14 cellular contexts compared by ENCODE assay signal in the genomic region with DNA sequence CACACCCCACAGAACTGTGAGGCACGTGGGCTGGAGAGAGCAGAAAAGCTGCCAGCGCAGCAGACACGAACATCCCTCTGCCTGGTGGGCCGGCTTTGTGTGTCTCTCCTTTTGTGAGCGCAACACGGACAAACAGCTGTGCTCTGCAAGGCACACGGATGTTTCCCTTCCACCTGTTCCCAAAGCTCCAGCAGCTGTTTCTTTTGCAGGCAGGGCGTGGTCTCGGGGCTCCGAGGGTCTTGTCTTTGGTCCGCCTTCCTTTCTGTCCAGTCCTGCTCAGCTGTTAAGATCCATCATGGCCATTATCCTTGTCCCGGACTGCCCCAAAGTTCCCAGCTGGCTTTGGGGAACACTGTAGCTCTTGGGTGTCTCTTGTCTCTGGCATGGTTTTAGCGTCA. TPM values are rescaled to one million over a fixed set of nuclear protein-coding genes. Genes with fewer than 3 reads are reported as not detected.
DNase-seq lines count a peak whose midpoint lies in the region; ATAC-seq and TF ChIP-seq lines count a peak whose summit lies in the region.
"Had no signal": no experiment of that assay in that cellular context is flagged by ENCODE, and none has a peak within 500 bp of the region (broad histone marks: within the 10 kb centered on the region; RNA-seq: fewer than 3 reads in every experiment).

No MANE protein-coding gene starts in this region.

- H3K27me3 Mint-ChIP-seq in activated T-helper 1 cell treated with anti-CD3 and anti-CD28 coated beads, Interleukin-12 subunit alpha, Interleukin-12 subunit beta, Interleukin-2, Interleukin-4 antibody, amounts not matched to agents 30 ng/mL and 10 ng/mL and 1 ng/mL, durations not matched to agents 14 hours and 24 hours and 36 hours (ENCODE audit: insufficient read depth): no peaks in the 10 kb centered on the region
- H3K27me3 Mint-ChIP-seq: CD8-positive, alpha-beta memory T cell had no signal

- H3K36me3 ChIP-seq in SJCRH30 (no peaks in the 10 kb centered on the region; the same call in 1 of the 2 replicates), psoas muscle (ENCODE audit: insufficient read depth in 1 of 2, low read depth in 1 of 2) (peaks cover 2 to 13% of the 10 kb centered on the region in 2 donors)

- no peak overlapping the region for H3K4me3 Mint-ChIP-seq in activated T-helper 1 cell treated with anti-CD3 and anti-CD28 coated beads, Interleukin-12 subunit alpha, Interleukin-12 subunit beta, Interleukin-2, Interleukin-4 antibody, amounts not matched to agents 30 ng/mL and 10 ng/mL and 1 ng/mL, durations not matched to agents 14 hours and 24 hours and 36 hours
- H3K4me3 Mint-ChIP-seq: CD8-positive, alpha-beta memory T cell had no signal

- H3K4me1 ChIP-seq in SJCRH30 (peaks cover 32% of the 10 kb centered on the region), psoas muscle (no peaks in the 10 kb centered on the region)
- H3K4me1 ChIP-seq: Caco-2 had no signal

- no peaks in the 10 kb centered on the region for H3K9me3 ChIP-seq in SJCRH30 (replicated peaks)
- H3K9me3 ChIP-seq in psoas muscle: no peaks in the 10 kb centered on the region
- H3K9me3 ChIP-seq: Caco-2 had no signal

- WGBS in psoas muscle, 3 donors: 35 to 65% (median 46%) methylated on average over 13 of the region's 13 CpGs

- intact Hi-C loops in psoas muscle (cut with DNase I): no loop called here
- intact Hi-C loops in activated T-helper 1 cell treated with anti-CD3 and anti-CD28 coated beads, Interleukin-12 subunit alpha, Interleukin-12 subunit beta, Interleukin-2, Interleukin-4 antibody, amounts not matched to agents 30 ng/mL and 10 ng/mL and 1 ng/mL, durations not matched to agents 14 hours and 24 hours and 36 hours (cut with micrococcal nuclease): no loop called here

- H3K9me3 Mint-ChIP-seq in activated T-helper 1 cell treated with anti-CD3 and anti-CD28 coated beads, Interleukin-12 subunit alpha, Interleukin-12 subunit beta, Interleukin-2, Interleukin-4 antibody, amounts not matched to agents 30 ng/mL and 10 ng/mL and 1 ng/mL, durations not matched to agents 14 hours and 24 hours and 36 hours: no peaks in the 10 kb centered on the region
- H3K9me3 Mint-ChIP-seq: CD8-positive, alpha-beta memory T cell had no signal

- DNase-seq in NCI-H82 (lab: John Stamatoyannopoulos, UW) (peak; percentile 27), NCI-H82 treated with DMSO at 0.1 percent for 48 hours (lab: John Stamatoyannopoulos, UW; ENCODE audit: unreplicated experiment) (no peak), SJCRH30 (peak; percentile 99 to 100), myocyte (ENCODE audit: low read depth) (peak; percentile 99), psoas muscle (no peak), NCI-H2081 (lab: John Stamatoyannopoulos, UW) (no peak), DMS53 (lab: John Stamatoyannopoulos, UW) (no peak)
- no peak for DNase-seq in activated T-helper 1 cell treated with anti-CD3 and anti-CD28 coated beads, Interleukin-12 subunit alpha, Interleukin-12 subunit beta, Interleukin-2, Interleukin-4 antibody, amounts not matched to agents 30 ng/mL and 10 ng/mL and 1 ng/mL, durations not matched to agents 14 hours and 24 hours and 36 hours (ENCODE audit: low spot score)
- DNase-seq: Caco-2; CD8-positive, alpha-beta memory T cell; GM23248 had no signal

- no peak for TF ChIP-seq CTCF in psoas muscle (IDR thresholded peaks at IDR 0.05)

- peaks cover 4% of the 10 kb centered on the region for H3K36me3 Mint-ChIP-seq in activated T-helper 1 cell treated with anti-CD3 and anti-CD28 coated beads, Interleukin-12 subunit alpha, Interleukin-12 subunit beta, Interleukin-2, Interleukin-4 antibody, amounts not matched to agents 30 ng/mL and 10 ng/mL and 1 ng/mL, durations not matched to agents 14 hours and 24 hours and 36 hours (ENCODE audit: low read depth)

- no peaks in the 10 kb centered on the region for H3K27me3 ChIP-seq in SJCRH30
- H3K27me3 ChIP-seq in psoas muscle (ENCODE audit: insufficient read depth in 3 of 3, low read length in 2 of 3): peaks cover 0 to 3% (median 0%) of the 10 kb centered on the region in 3 donors

- H3K4me1 Mint-ChIP-seq in activated T-helper 1 cell treated with anti-CD3 and anti-CD28 coated beads, Interleukin-12 subunit alpha, Interleukin-12 subunit beta, Interleukin-2, Interleukin-4 antibody, amounts not matched to agents 30 ng/mL and 10 ng/mL and 1 ng/mL, durations not matched to agents 14 hours and 24 hours and 36 hours (ENCODE audit: low read depth): no peaks in the 10 kb centered on the region
- H3K4me1 Mint-ChIP-seq: CD8-positive, alpha-beta memory T cell had no signal

- H3K27ac ChIP-seq in SJCRH30: peak overlapping the region; percentile 89
- no peak overlapping the region for H3K27ac ChIP-seq in psoas muscle
- H3K27ac ChIP-seq: 22Rv1, GM23248 had no signal

- H3K27ac Mint-ChIP-seq in activated T-helper 1 cell treated with anti-CD3 and anti-CD28 coated beads, Interleukin-12 subunit alpha, Interleukin-12 subunit beta, Interleukin-2, Interleukin-4 antibody, amounts not matched to agents 30 ng/mL and 10 ng/mL and 1 ng/mL, durations not matched to agents 14 hours and 24 hours and 36 hours: no peak overlapping the region
- H3K27ac Mint-ChIP-seq: CD8-positive, alpha-beta memory T cell had no signal

- H3K4me3 ChIP-seq in SJCRH30: peak overlapping the region; percentile 38
- H3K4me3 ChIP-seq in psoas muscle: no peak overlapping the region
- H3K4me3 ChIP-seq: GM12878, GM23248 had no signal

- peak; percentile 23 to 43 (median 26) for ATAC-seq in psoas muscle
- ATAC-seq: GM12878, HCT116 had no signal

RNA-seq across cellular contexts. Expression of gene SH2B2, which starts 32.7 kb away (rescaled TPM):
- total RNA-seq in SJCRH30 (2014; rRNA removed; shearing (Covaris generic)): 12.3 and 13.4 TPM in 2 replicates
- 32.1 and 51.6 TPM in 2 replicates for total RNA-seq in myocyte
- polyA plus RNA-seq in myocyte (2012): 7.6 TPM
- 10 to 100 TPM; 26.2 to 36.3 (median 29.0) TPM for total RNA-seq in psoas muscle
- polyA plus RNA-seq in psoas muscle: 10 to 100 TPM; 13.1 to 27.3 (median 18.6) TPM
- 2.1 and 2.6 TPM in 2 replicates for total RNA-seq in activated T-helper 1 cell treated with anti-CD3 and anti-CD28 coated beads, Interleukin-12 subunit alpha, Interleukin-12 subunit beta, Interleukin-2, Interleukin-4 antibody, amounts not matched to agents 30 ng/mL and 10 ng/mL and 1 ng/mL, durations not matched to agents 14 hours and 24 hours and 36 hours

Comparison
In these comparisons a context has a peak if more than half of its experiments do, and no peak if none do; other contexts are left out.
1. DNase-seq: peak in NCI-H82 (single experiment), SJCRH30 (2 of 2) and myocyte (single experiment); none in NCI-H82 treated with DMSO at 0.1 percent for 48 hours (single experiment), psoas muscle (0 of 2), activated T-helper 1 cell treated with anti-CD3 and anti-CD28 coated beads, Interleukin-12 subunit alpha, Interleukin-12 subunit beta, Interleukin-2, Interleukin-4 antibody, amounts not matched to agents 30 ng/mL and 10 ng/mL and 1 ng/mL, durations not matched to agents 14 hours and 24 hours and 36 hours (single experiment), NCI-H2081 (0 of 2) and DMS53 (single experiment).